Comparison of ENCODE assay signal across 8 cellular contexts in genomic region chr19:34676697-34677385, GRCh38. TPM values are rescaled to one million over a fixed set of nuclear protein-coding genes. Genes with fewer than 3 reads are reported as not detected.
DNase-seq lines count a peak whose midpoint lies in the region; ATAC-seq and TF ChIP-seq lines count a peak whose summit lies in the region.

A gene with protein sequence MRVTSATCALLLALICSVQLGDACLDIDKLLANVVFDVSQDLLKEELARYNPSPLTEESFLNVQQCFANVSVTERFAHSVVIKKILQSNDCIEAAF (minus strand): TSS chr19:34677159. CDS start chr19:34594563, 82,596 bp downstream.

- peaks cover 0 to 29% of the 10 kb centered on the region in 2 donors for H3K36me3 ChIP-seq in left lung

- no peaks in the 10 kb centered on the region for H3K27me3 ChIP-seq in left lung

- peaks cover 0 to 16% of the 10 kb centered on the region in 2 donors for H3K9me3 ChIP-seq in left lung

- H3K4me3 Mint-ChIP-seq in T-cell = peak within 1 kb of the TSS; percentile 93 to 98 (median 98)
- peak within 1 kb of the TSS; percentile 92 to 99 for H3K4me3 Mint-ChIP-seq in stimulated activated naive B cell treated with anti-CD40 and anti-IgM and Interleukin-4, amounts not matched to agents 10 μg/mL and 1 μg/mL and 100 μg/mL, for 72 hours

- peaks cover 31% of the 10 kb centered on the region for H3K36me3 Mint-ChIP-seq in T-cell
- peaks cover 32 to 51% of the 10 kb centered on the region in 2 donors for H3K36me3 Mint-ChIP-seq in stimulated activated naive B cell treated with anti-CD40 and anti-IgM and Interleukin-4, amounts not matched to agents 10 μg/mL and 1 μg/mL and 100 μg/mL, for 72 hours

- no peak for TF ChIP-seq CTCF in left lung (IDR thresholded peaks at IDR 0.05)

- DNase-seq in stimulated activated CD4-positive, alpha-beta T cell treated with anti-CD3 and anti-CD28 coated beads, Interleukin-15, amount 100 ng/mL, for 48 hours (ENCODE audit: low read depth in 2 of 2) = peak; percentile 31 to 40
- no peak for DNase-seq in stimulated activated CD4-positive, alpha-beta T cell treated with anti-CD3 and anti-CD28 coated beads, Interleukin-2, amount 100 ng/mL, for 48 hours
- DNase-seq in NCI-H146 (lab: John Stamatoyannopoulos, UW) (peak; percentile 93), T-cell (peak in 19 of 34 experiments; percentile 68 to 84 (median 74)), left lung (no peak)
- no peak for DNase-seq in stimulated activated naive B cell treated with anti-CD40 and anti-IgM and Interleukin-4, amounts not matched to agents 10 μg/mL and 1 μg/mL and 100 μg/mL, for 72 hours

- peaks cover 0 to 17% of the 10 kb centered on the region in 2 donors for H3K4me1 ChIP-seq in left lung

- peaks cover 6 to 13% of the 10 kb centered on the region in 2 donors for H3K27me3 Mint-ChIP-seq in T-cell
- peaks cover 20 to 25% of the 10 kb centered on the region in 2 donors for H3K27me3 Mint-ChIP-seq in stimulated activated naive B cell treated with anti-CD40 and anti-IgM and Interleukin-4, amounts not matched to agents 10 μg/mL and 1 μg/mL and 100 μg/mL, for 72 hours

- POLR2A ChIA-PET in T-cell (lab: Charles Lee) = interaction anchor here (0.6 to 1.1 kb wide), 3 partner anchors 10 to 323 kb away, joined by 3 to 5 read pairs (median 3); partner anchors contain the start of genes GRAMD1A (in 1 of the 2) and ZNF181 (in 1 of the 2)

- H3K9me3 Mint-ChIP-seq in T-cell = peaks cover 6 to 19% (median 18%) of the 10 kb centered on the region in 3 donors
- H3K9me3 Mint-ChIP-seq in stimulated activated naive B cell treated with anti-CD40 and anti-IgM and Interleukin-4, amounts not matched to agents 10 μg/mL and 1 μg/mL and 100 μg/mL, for 72 hours = peaks cover 5 to 7% of the 10 kb centered on the region in 2 donors

- intact Hi-C loops in left lung (cut with DNase I) = no loop called here

- CTCF ChIA-PET in T-cell (lab: Charles Lee) = interaction anchor here in 1 of 2 donors (0.8 to 1.2 kb wide), 2 partner anchors 15 to 37 kb away, joined by 3 to 4 read pairs; no protein-coding TSS in a partner anchor

- ATAC-seq in HG02884 (IDR thresholded peaks at IDR 0.05; ENCODE audit: unreplicated experiment) = peak; percentile 56
- peak; percentile 75 to 80 (median 78) for ATAC-seq in T-cell (replicated peaks in 1 of 4)
- peak; percentile 81 for ATAC-seq in left lung
- peak; percentile 69 to 73 for ATAC-seq in stimulated activated naive B cell treated with anti-CD40 and anti-IgM and Interleukin-4, amounts not matched to agents 10 μg/mL and 1 μg/mL and 100 μg/mL, for 72 hours (replicated peaks)

- peak within 1 kb of the TSS; percentile 100 for H3K27ac Mint-ChIP-seq in T-cell
- H3K27ac Mint-ChIP-seq in stimulated activated naive B cell treated with anti-CD40 and anti-IgM and Interleukin-4, amounts not matched to agents 10 μg/mL and 1 μg/mL and 100 μg/mL, for 72 hours = peak within 1 kb of the TSS; percentile 100

- H3K27ac ChIP-seq in cingulate gyrus (ENCODE audit: low read depth, low read length) (peak within 1 kb of the TSS; percentile 94), left lung (peak within 1 kb of the TSS; percentile 98)

- H3K4me3 ChIP-seq in left lung = peak within 1 kb of the TSS; percentile 64 to 81

- peaks cover 27 to 34% (median 34%) of the 10 kb centered on the region in 3 donors for H3K4me1 Mint-ChIP-seq in T-cell
- H3K4me1 Mint-ChIP-seq in stimulated activated naive B cell treated with anti-CD40 and anti-IgM and Interleukin-4, amounts not matched to agents 10 μg/mL and 1 μg/mL and 100 μg/mL, for 72 hours = peaks cover 10 to 20% of the 10 kb centered on the region in 2 donors

RNA-seq across cellular contexts. Expression of the gene that starts here (rescaled TPM):
- total RNA-seq in T-cell = 1 to 10 TPM in 1 of 5 donors, under 1 TPM in 4; 0.16 to 1.4 (median 0.64) TPM
- 1 to 10 TPM in 1 of 2 donors, under 1 TPM in 1; 0.47 to 1.7 TPM for total RNA-seq in left lung

Comparison
In these comparisons a context has a peak if more than half of its experiments do, and no peak if none do; other contexts are left out.
1. DNase-seq: peak in stimulated activated CD4-positive, alpha-beta T cell treated with anti-CD3 and anti-CD28 coated beads, Interleukin-15, amount 100 ng/mL, for 48 hours (2 of 2), NCI-H146 (single experiment) and T-cell (19 of 34); none in stimulated activated CD4-positive, alpha-beta T cell treated with anti-CD3 and anti-CD28 coated beads, Interleukin-2, amount 100 ng/mL, for 48 hours (0 of 2), left lung (0 of 2) and stimulated activated naive B cell treated with anti-CD40 and anti-IgM and Interleukin-4, amounts not matched to agents 10 μg/mL and 1 μg/mL and 100 μg/mL, for 72 hours (single experiment).
2. Peak in every context shown above with its lines, with median percentiles within 50 percentile points of each other: ATAC-seq.